In genomic region chr18:23498877-23499570, GRCh38 we compare ENCODE assay signal across 8 cellular contexts. TPM values are rescaled to one million over a fixed set of nuclear protein-coding genes. Genes with fewer than 3 reads are reported as not detected.
A peak's percentile ranks its signal among the peaks of the same experiment; 100 is the strongest.
DNase-seq lines count a peak whose midpoint lies in the region; FAIRE-seq and TF ChIP-seq lines count a peak whose summit lies in the region.

No MANE protein-coding gene starts in this region.

- H3K4me3 ChIP-seq in AG04450 (ENCODE audit: low read depth, low read length) (no peak overlapping the region), fibroblast of mammary gland (ENCODE audit: control insufficient read depth, low read depth, low read length) (no peak overlapping the region), neutrophil (ENCODE audit: low read depth in 1 of 2, low read length in 1 of 2) (no peak overlapping the region), suprapubic skin (no peak overlapping the region)

- TF ChIP-seq EP300 in suprapubic skin (IDR thresholded peaks at IDR 0.05) = no peak

- peak; percentile 85 for FAIRE-seq in GM18507 (lab: Jason Lieb, UNC)
- FAIRE-seq in HTR-8/SVneo (lab: Jason Lieb, UNC) = no peak

- H3K4me1 ChIP-seq in neutrophil (ENCODE audit: control insufficient read depth in 1 of 2, insufficient read depth in 1 of 2, low read depth in 1 of 2, low read length in 1 of 2) = peaks cover 34 to 36% of the 10 kb centered on the region in 2 experiments
- H3K4me1 ChIP-seq in suprapubic skin = peaks cover 17% of the 10 kb centered on the region

- TF ChIP-seq CTCF in AG04450 (IDR thresholded peaks at IDR 0.05; ENCODE audit: low read depth, low read length) = peak; percentile 83
- peak; percentile 92 for TF ChIP-seq CTCF in fibroblast of mammary gland (conservative IDR thresholded peaks at IDR 0.05; ENCODE audit: control insufficient read depth, insufficient read depth, low read depth, low read length)
- peak; percentile 70 for TF ChIP-seq CTCF in neutrophil (IDR thresholded peaks at IDR 0.05)
- peak; percentile 28 to 87 for TF ChIP-seq CTCF in suprapubic skin (IDR thresholded peaks at IDR 0.05)

- 64% methylated on average over 13 of the region's 13 CpGs for WGBS in suprapubic skin

- POLR2A ChIA-PET in AG04450 (lab: Yijun Ruan, JAX) = interaction anchor here (0.8 to 1.6 kb wide), 2 partner anchors 9 to 11 kb away, joined by 3 to 7 read pairs; no protein-coding TSS in a partner anchor

- DNase-seq in AG04450 (ENCODE audit: low read depth, low spot score) = peak; percentile 33
- no peak for DNase-seq in GM18507 (ENCODE audit: extremely low spot score, insufficient read length, low read depth)
- DNase-seq in HTR-8/SVneo (ENCODE audit: insufficient read length, low spot score) = peak; percentile 37
- peak; percentile 91 for DNase-seq in OCI-M1 (lab: John Stamatoyannopoulos, UW)
- DNase-seq in activated T-cell treated with anti-CD3 and anti-CD28 coated beads for 24 hours (ENCODE audit: low read depth) = peak; percentile 68
- DNase-seq in fibroblast of mammary gland (ENCODE audit: low read depth) = peak; percentile 73
- DNase-seq in suprapubic skin (ENCODE audit: low spot score in 2 of 2) = peak in 1 of 2 donors; percentile 86

- CTCF ChIA-PET in AG04450 (lab: Charles Lee) = interaction anchor here (0.5 to 2.9 kb wide), 27 partner anchors 11 to 1275 kb away, joined by 3 to 15 read pairs (median 4); no protein-coding TSS in a partner anchor

- H3K27me3 ChIP-seq in AG04450 (ENCODE audit: control insufficient read depth, insufficient read depth, low read length) (no peaks in the 10 kb centered on the region), neutrophil (no peaks in the 10 kb centered on the region), suprapubic skin (no peaks in the 10 kb centered on the region)

- H3K27ac ChIP-seq in AG04450 (ENCODE audit: low read depth, low read length) (peak overlapping the region; percentile 3), neutrophil (peak overlapping the region; percentile 66), suprapubic skin (no peak overlapping the region)

- H3K36me3 ChIP-seq in neutrophil = no peaks in the 10 kb centered on the region
- no peaks in the 10 kb centered on the region for H3K36me3 ChIP-seq in suprapubic skin

- H3K9me3 ChIP-seq in AG04450 (ENCODE audit: control insufficient read depth, insufficient read depth, low read length) (no peaks in the 10 kb centered on the region), neutrophil (no peaks in the 10 kb centered on the region), suprapubic skin (no peaks in the 10 kb centered on the region)

- TF ChIP-seq POLR2A in suprapubic skin (IDR thresholded peaks at IDR 0.05) = no peak

RNA-seq across cellular contexts. Expression of gene RMC1, which starts 4.3 kb away (rescaled TPM):
- polyA plus RNA-seq in AG04450 (2011; rRNA removed) = 16.3 and 18.1 TPM in 2 replicates
- polyA minus RNA-seq in AG04450 (2011; rRNA and poly(A)+ RNA removed) = 11.4 and 18.6 TPM in 2 replicates
- total RNA-seq in suprapubic skin = 10 to 100 TPM; 18.7 to 26.4 (median 23.0) TPM

RNA-seq across cellular contexts. Expression of gene RIOK3, which starts 45.9 kb away (rescaled TPM):
- polyA plus RNA-seq in AG04450 (2011; rRNA removed) = 36.2 and 48.2 TPM in 2 replicates
- 26.5 and 39.0 TPM in 2 replicates for polyA minus RNA-seq in AG04450 (2011; rRNA and poly(A)+ RNA removed)
- total RNA-seq in suprapubic skin = 100 to 1,000 TPM in 2 of 4 donors, 10 to 100 TPM in 2; 85.4 to 219 (median 97.0) TPM
